In genomic region chr2:138997849-138998517, GRCh38 we compare ENCODE assay signal across 22 cellular contexts.
DNase-seq lines count a peak whose midpoint lies in the region; ATAC-seq, FAIRE-seq and TF ChIP-seq lines count a peak whose summit lies in the region.
"Had no signal": no experiment of that assay in that cellular context is flagged by ENCODE, and none has a peak within 500 bp of the region (broad histone marks: within the 10 kb centered on the region; RNA-seq: fewer than 3 reads in every experiment).

No MANE protein-coding gene starts in this region.

- CTCF ChIA-PET in PC-3 (lab: Charles Lee) = no interaction called here

- FAIRE-seq in GM19239 (lab: Jason Lieb, UNC) = no peak
- FAIRE-seq: TTC549 had no signal

- in situ Hi-C loops in brain microvascular endothelial cell (cut with HindIII; ENCODE audit: low pct_ligation_motif_present, low sequenced_read_pairs) = no loop called here

- no peaks in the 10 kb centered on the region for H4K20me1 ChIP-seq in PC-3 (ENCODE audit: low read length)

- peak overlapping the region; percentile 28; the same call in 1 of the 2 replicates for H3K9ac ChIP-seq in PC-3 (ENCODE audit: low read length)

- BruUV-seq in PC-3 (replicated peaks; lab: Mats Ljungman, UMichigan) = no TSS peak

- peak overlapping the region; percentile 63 for H3K4me2 ChIP-seq in PC-3 (ENCODE audit: low read length)

- peak; percentile 75 for DNase-seq in ELR (ENCODE audit: low read depth)
- DNase-seq in PC-3 = peak; percentile 90
- peak; percentile 11 for DNase-seq in brain microvascular endothelial cell
- peak; percentile 38 for DNase-seq in kidney glomerular epithelial cell (lab: John Stamatoyannopoulos, UW)
- no peak for DNase-seq in T-helper 17 cell
- no peak for DNase-seq in GM19239 (ENCODE audit: insufficient read length, low spot score)
- DNase-seq in NCI-H1436 treated with DMSO at 0.1 percent for 48 hours (lab: John Stamatoyannopoulos, UW) = no peak
- no peak for DNase-seq in HUDEP-2 (lab: John Stamatoyannopoulos, UW; ENCODE audit: unreplicated experiment in 76 of 76)
- DNase-seq: activated naive CD4-positive, alpha-beta T cell treated with Interleukin-2 at 50 U/mL for 16 hours; CD8-positive, alpha-beta T cell; H7; hypothalamus; Karpas-422; mucosa of descending colon; NCI-H146; NCI-H345; stimulated activated naive CD8-positive, alpha-beta T cell treated with anti-CD3 and anti-CD28 coated beads, Interleukin-15, Interleukin-2, amounts not matched to agents 100 U/mL and 50 U/mL, for 24 hours; upper lobe of left lung had no signal

- H3K4me3 ChIP-seq in PC-3 (ENCODE audit: low read length) (peak overlapping the region; percentile 26; the same call in 1 of the 2 replicates), brain microvascular endothelial cell (ENCODE audit: low read depth, low read length) (no peak overlapping the region)
- H3K4me3 ChIP-seq: mucosa of descending colon, right atrium auricular region, SK-N-MC, upper lobe of left lung had no signal

- no peaks in the 10 kb centered on the region for H3K9me3 ChIP-seq in PC-3 (ENCODE audit: low read length)
- no peaks in the 10 kb centered on the region for H3K9me3 ChIP-seq in T-helper 17 cell (ENCODE audit: control insufficient read depth, low read length, poor library complexity, severe bottlenecking)
- H3K9me3 ChIP-seq: mucosa of descending colon, right atrium auricular region, upper lobe of left lung had no signal

- intact Hi-C loops in PC-3 (cut with micrococcal nuclease) = loop anchor here (1.0 kb wide), 1 partner anchor 49 kb away; no protein-coding TSS in a partner anchor

- no peaks in the 10 kb centered on the region for H3K36me3 Mint-ChIP-seq in T-helper 17 cell (ENCODE audit: low read depth)
- H3K36me3 Mint-ChIP-seq: brain; CD8-positive, alpha-beta T cell had no signal

- peaks cover 38% of the 10 kb centered on the region for H3K4me1 ChIP-seq in PC-3 (ENCODE audit: insufficient read depth, low read length)
- H3K4me1 ChIP-seq: right atrium auricular region, upper lobe of left lung had no signal

- H3K36me3 ChIP-seq in PC-3 (ENCODE audit: low read depth, low read length) (no peaks in the 10 kb centered on the region), brain microvascular endothelial cell (replicated peaks) (no peaks in the 10 kb centered on the region)
- H3K36me3 ChIP-seq: right atrium auricular region, upper lobe of left lung had no signal

- ATAC-seq in PC-3 (peak; percentile 89), T-helper 17 cell (no peak)
- ATAC-seq: CD8-positive, alpha-beta T cell; mucosa of descending colon; stimulated activated naive CD8-positive, alpha-beta T cell treated with anti-CD3 and anti-CD28 coated beads, Interleukin-15, Interleukin-2, amounts not matched to agents 100 U/mL and 50 U/mL, for 24 hours had no signal

- H3K27ac Mint-ChIP-seq in T-helper 17 cell = no peak overlapping the region
- H3K27ac Mint-ChIP-seq: brain; CD8-positive, alpha-beta T cell had no signal

- H3F3A ChIP-seq in PC-3 (ENCODE audit: low read length, unreplicated experiment) = no peaks in the 10 kb centered on the region

- H3K4me1 Mint-ChIP-seq in T-helper 17 cell = no peaks in the 10 kb centered on the region
- H3K4me1 Mint-ChIP-seq: brain had no signal

- no peaks in the 10 kb centered on the region for H3K79me2 ChIP-seq in PC-3 (ENCODE audit: low read length)

- POLR2A ChIA-PET in PC-3 (lab: Charles Lee; ENCODE audit: unreplicated experiment) = no interaction called here

- no peaks in the 10 kb centered on the region for H3K27me3 Mint-ChIP-seq in T-helper 17 cell
- H3K27me3 Mint-ChIP-seq: brain had no signal

- H3K4me3 Mint-ChIP-seq in T-helper 17 cell = no peak overlapping the region
- H3K4me3 Mint-ChIP-seq: brain; CD8-positive, alpha-beta T cell had no signal

- H2AFZ ChIP-seq in PC-3 (ENCODE audit: low read length) = peak overlapping the region; percentile 57

- H3K27ac ChIP-seq in PC-3 (ENCODE audit: low read length) (peak overlapping the region; percentile 78), brain microvascular endothelial cell (no peak overlapping the region)
- H3K27ac ChIP-seq: right atrium auricular region, SK-N-MC, upper lobe of left lung had no signal

- H3K9me2 ChIP-seq in PC-3 (replicated peaks; ENCODE audit: low read length) = no peaks in the 10 kb centered on the region

- no peak for TF ChIP-seq CTCF in PC-3 (conservative IDR thresholded peaks at IDR 0.05; ENCODE audit: low read depth, low read length)
- TF ChIP-seq CTCF in brain microvascular endothelial cell (IDR thresholded peaks at IDR 0.05; ENCODE audit: low read depth, low read length, missing control alignments) = no peak

- H3K27me3 ChIP-seq in PC-3 (ENCODE audit: low read length) (no peaks in the 10 kb centered on the region), brain microvascular endothelial cell (replicated peaks) (no peaks in the 10 kb centered on the region)
- H3K27me3 ChIP-seq: right atrium auricular region, upper lobe of left lung had no signal

Comparison
In these comparisons a context has a peak if more than half of its experiments do, and no peak if none do; other contexts are left out.
1. DNase-seq: peak in ELR (single experiment), PC-3 (single experiment), brain microvascular endothelial cell (single experiment) and kidney glomerular epithelial cell (single experiment); none in T-helper 17 cell (0 of 3), GM19239 (single experiment), NCI-H1436 treated with DMSO at 0.1 percent for 48 hours (single experiment) and HUDEP-2 (0 of 76).